In the genomic region with DNA sequence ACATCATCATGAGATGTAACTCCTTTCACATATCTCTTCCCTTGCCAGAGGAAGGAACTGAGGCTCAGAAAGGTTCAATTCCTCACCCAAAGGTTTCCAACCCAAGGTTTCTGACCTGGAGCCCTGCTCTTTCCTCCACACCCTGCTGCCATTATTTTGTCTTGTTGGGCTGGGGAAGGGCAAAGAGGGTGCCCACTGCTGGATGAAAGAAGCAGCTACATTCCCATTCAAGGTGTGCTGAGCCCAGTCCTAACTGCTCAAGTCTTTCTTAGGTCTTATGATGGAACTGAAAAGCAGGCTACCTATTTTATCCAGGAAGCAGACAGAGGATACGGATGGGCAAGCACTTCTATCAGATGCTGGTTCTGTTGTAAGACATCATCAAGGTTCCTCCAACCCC, we compare ENCODE assay signal across 30 cellular contexts.
DNase-seq lines count a peak whose midpoint lies in the region; ATAC-seq and TF ChIP-seq lines count a peak whose summit lies in the region.
"Had no signal": no experiment of that assay in that cellular context is flagged by ENCODE, and none has a peak within 500 bp of the region (broad histone marks: within the 10 kb centered on the region; RNA-seq: fewer than 3 reads in every experiment).

No MANE protein-coding gene starts in this region.

- H3K9me3 Mint-ChIP-seq in GM23338 = no peaks in the 10 kb centered on the region
- H3K9me3 Mint-ChIP-seq in activated naive CD4-positive, alpha-beta T cell treated with anti-CD3 and anti-CD28 coated beads for 36 hours = no peaks in the 10 kb centered on the region
- H3K9me3 Mint-ChIP-seq: activated naive CD8-positive, alpha-beta T cell treated with anti-CD3 and anti-CD28 coated beads, Interleukin-2, amount 10 ng/mL, durations not matched to agents 7 days and 5 days; stimulated activated effector memory CD8-positive, alpha-beta T cell treated with anti-CD3 and anti-CD28 coated beads, Interleukin-12 subunit alpha, Interleukin-12 subunit beta, amount 100 ng/mL, for 72 hours had no signal

- POLR2A ChIA-PET in Panc1 (lab: Charles Lee) = no interaction called here

- H3K36me3 Mint-ChIP-seq in GM23338 (ENCODE audit: low read depth) = no peaks in the 10 kb centered on the region
- H3K36me3 Mint-ChIP-seq in activated naive CD4-positive, alpha-beta T cell treated with anti-CD3 and anti-CD28 coated beads for 36 hours (ENCODE audit: low read depth) = no peaks in the 10 kb centered on the region
- H3K36me3 Mint-ChIP-seq: activated naive CD8-positive, alpha-beta T cell treated with anti-CD3 and anti-CD28 coated beads, Interleukin-2, amount 10 ng/mL, durations not matched to agents 7 days and 5 days; stimulated activated effector memory CD8-positive, alpha-beta T cell treated with anti-CD3 and anti-CD28 coated beads, Interleukin-12 subunit alpha, Interleukin-12 subunit beta, amount 100 ng/mL, for 72 hours had no signal

- WGBS in gastroesophageal sphincter (ENCODE audit: low coverage in 1 of 2), 2 donors = 100% methylated on average over 1 of the region's 1 CpG; no CpG with 5 or more reads in 1 of the 2 donors

- H4K20me1 ChIP-seq in GM23338 (replicated peaks; ENCODE audit: insufficient read depth) = no peaks in the 10 kb centered on the region

- no peaks in the 10 kb centered on the region for H3K36me3 ChIP-seq in ACC112 (ENCODE audit: insufficient read depth, low read length)
- no peaks in the 10 kb centered on the region for H3K36me3 ChIP-seq in GM23338 (ENCODE audit: insufficient read depth)
- H3K36me3 ChIP-seq in Panc1 (ENCODE audit: control insufficient read depth, insufficient read depth, low read length) = no peaks in the 10 kb centered on the region
- H3K36me3 ChIP-seq in gastroesophageal sphincter = peaks cover 0 to 8% of the 10 kb centered on the region in 2 donors
- H3K36me3 ChIP-seq: BE2C, MG63 had no signal

- H3F3A ChIP-seq in GM23338 (replicated peaks; ENCODE audit: low read depth) = no peaks in the 10 kb centered on the region

- H3K9me3 ChIP-seq in Panc1 (ENCODE audit: control insufficient read depth, insufficient read depth, low read depth, low read length) (no peaks in the 10 kb centered on the region), gastroesophageal sphincter (no peaks in the 10 kb centered on the region)
- H3K9me3 ChIP-seq: A549, BE2C, left ventricle myocardium inferior, MG63 had no signal

- intact Hi-C loops in Panc1 (cut with micrococcal nuclease; ENCODE audit: unreplicated experiment) = no loop called here
- intact Hi-C loops in activated naive CD4-positive, alpha-beta T cell treated with anti-CD3 and anti-CD28 coated beads for 36 hours (cut with micrococcal nuclease) = no loop called here

- H2AFZ ChIP-seq in ACC112 (ENCODE audit: low read length, unreplicated experiment) (peak overlapping the region; percentile 1), GM23338 (no peak overlapping the region)
- H2AFZ ChIP-seq: PC-9 had no signal

- no peaks in the 10 kb centered on the region for H3K27me3 ChIP-seq in ACC112 (ENCODE audit: insufficient read depth, low read length)
- no peaks in the 10 kb centered on the region for H3K27me3 ChIP-seq in GM23338 (ENCODE audit: insufficient read depth)
- 0 out of 2 replicates have a peak, but pooled peaks cover 2% of the 10 kb centered on the region for H3K27me3 ChIP-seq in Panc1 (ENCODE audit: control insufficient read depth, insufficient read depth, low read length)
- no peaks in the 10 kb centered on the region for H3K27me3 ChIP-seq in gastroesophageal sphincter
- H3K27me3 ChIP-seq: BE2C, MG63 had no signal

- H3K27me3 Mint-ChIP-seq in GM23338 (ENCODE audit: insufficient read depth, low read depth, poor library complexity) = peaks cover 4% of the 10 kb centered on the region
- H3K27me3 Mint-ChIP-seq in activated naive CD4-positive, alpha-beta T cell treated with anti-CD3 and anti-CD28 coated beads for 36 hours (ENCODE audit: low read depth) = peaks cover 2% of the 10 kb centered on the region
- H3K27me3 Mint-ChIP-seq: progenitor cell of endocrine pancreas had no signal

- peaks cover 3% of the 10 kb centered on the region; the same call in 2 of the 3 replicates for H3K4me1 Mint-ChIP-seq in GM23338
- no peaks in the 10 kb centered on the region for H3K4me1 Mint-ChIP-seq in activated naive CD4-positive, alpha-beta T cell treated with anti-CD3 and anti-CD28 coated beads for 36 hours (ENCODE audit: low read depth)
- H3K4me1 Mint-ChIP-seq: activated CD4-positive, alpha-beta T cell treated with anti-CD3 and anti-CD28 coated beads for 36 hours; activated naive CD8-positive, alpha-beta T cell treated with anti-CD3 and anti-CD28 coated beads, Interleukin-2, amount 10 ng/mL, durations not matched to agents 7 days and 5 days; stimulated activated effector memory CD8-positive, alpha-beta T cell treated with anti-CD3 and anti-CD28 coated beads, Interleukin-12 subunit alpha, Interleukin-12 subunit beta, amount 100 ng/mL, for 72 hours had no signal

- peak; percentile 47 to 58; a peak in 3 of 4 replicates for TF ChIP-seq CTCF in GM23338 (conservative IDR thresholded peaks at IDR 0.05; ENCODE audit: low read depth in 2 of 2)
- TF ChIP-seq CTCF in Panc1 (IDR thresholded peaks at IDR 0.05) = 0 out of 2 replicates have a peak, but pooled peaks have one; percentile 7
- TF ChIP-seq CTCF in coronary artery (IDR thresholded peaks at IDR 0.05) = no peak
- no peak for TF ChIP-seq CTCF in gastroesophageal sphincter (IDR thresholded peaks at IDR 0.05)

- H3K27ac Mint-ChIP-seq in GM23338 = no peak overlapping the region
- H3K27ac Mint-ChIP-seq in activated naive CD4-positive, alpha-beta T cell treated with anti-CD3 and anti-CD28 coated beads for 36 hours = no peak overlapping the region
- H3K27ac Mint-ChIP-seq: activated CD4-positive, alpha-beta T cell treated with anti-CD3 and anti-CD28 coated beads for 36 hours; activated CD8-positive, alpha-beta T cell treated with anti-CD3 and anti-CD28 coated beads, Interleukin-2, amount 10 ng/mL, durations not matched to agents 7 days and 5 days; activated naive CD8-positive, alpha-beta T cell treated with anti-CD3 and anti-CD28 coated beads, Interleukin-2, amount 10 ng/mL, durations not matched to agents 7 days and 5 days; progenitor cell of endocrine pancreas; stimulated activated effector memory CD8-positive, alpha-beta T cell treated with anti-CD3 and anti-CD28 coated beads, Interleukin-12 subunit alpha, Interleukin-12 subunit beta, amount 100 ng/mL, for 72 hours had no signal

- no peak overlapping the region for H3K4me3 Mint-ChIP-seq in GM23338
- no peak overlapping the region for H3K4me3 Mint-ChIP-seq in activated naive CD4-positive, alpha-beta T cell treated with anti-CD3 and anti-CD28 coated beads for 36 hours
- H3K4me3 Mint-ChIP-seq: activated CD4-positive, alpha-beta T cell treated with anti-CD3 and anti-CD28 coated beads for 36 hours; activated CD8-positive, alpha-beta T cell treated with anti-CD3 and anti-CD28 coated beads, Interleukin-2, amount 10 ng/mL, durations not matched to agents 7 days and 5 days; activated naive CD8-positive, alpha-beta T cell treated with anti-CD3 and anti-CD28 coated beads, Interleukin-2, amount 10 ng/mL, durations not matched to agents 7 days and 5 days; stimulated activated effector memory CD8-positive, alpha-beta T cell treated with anti-CD3 and anti-CD28 coated beads, Interleukin-12 subunit alpha, Interleukin-12 subunit beta, amount 100 ng/mL, for 72 hours had no signal

- DNase-seq in GM23338 (ENCODE audit: low spot score) (peak; percentile 38), Panc1 (ENCODE audit: low read depth, low spot score) (no peak), iPS-NIHi7 (ENCODE audit: extremely low spot score) (peak; percentile 34), coronary artery (ENCODE audit: low spot score) (no peak)
- DNase-seq in activated naive CD4-positive, alpha-beta T cell treated with anti-CD3 and anti-CD28 coated beads for 36 hours = no peak
- no peak for DNase-seq in stimulated activated CD4-positive, alpha-beta T cell treated with anti-CD3 and anti-CD28 coated beads, Interleukin-2, amount 100 ng/mL, for 24 hours
- DNase-seq: activated CD4-positive, alpha-beta T cell treated with anti-CD3 and anti-CD28 coated beads for 36 hours; activated CD8-positive, alpha-beta T cell treated with anti-CD3 and anti-CD28 coated beads, Interleukin-2, amount 10 ng/mL, durations not matched to agents 7 days and 5 days; activated effector memory CD4-positive, alpha-beta T cell treated with Interleukin-2 at 50 U/mL for 16 hours; activated naive CD8-positive, alpha-beta T cell treated with anti-CD3 and anti-CD28 coated beads, Interleukin-2, amount 10 ng/mL, durations not matched to agents 7 days and 5 days; activated T-cell treated with anti-CD3 and anti-CD28 coated beads for 4 hours; BE2C; central memory CD4-positive, alpha-beta T cell; dermis blood vessel endothelial cell; DMS79; GF-D8; islet precursor cell; left ventricle myocardium inferior; MG63; NCI-H1436; PC-9; Right ventricle myocardium superior; stimulated activated CD4-positive, alpha-beta T cell treated with anti-CD3 and anti-CD28 coated beads, Interleukin-12 subunit alpha, Interleukin-12 subunit beta, amount 100 ng/mL, for 4 hours; stimulated activated CD4-positive, alpha-beta T cell treated with anti-CD3 and anti-CD28 coated beads, Interleukin-4, amount 100 ng/mL, for 24 hours had no signal

- CTCF ChIA-PET in Panc1 (lab: Charles Lee) = no interaction called here
- CTCF ChIA-PET in activated naive CD4-positive, alpha-beta T cell treated with anti-CD3 and anti-CD28 coated beads for 36 hours (lab: Charles Lee) = no interaction called here

- 0 out of 2 replicates have a peak, but pooled peaks cover 3% of the 10 kb centered on the region for H3K9me2 ChIP-seq in GM23338 (ENCODE audit: insufficient read depth)

- ATAC-seq in GM23338 (peak; percentile 38; the same call in 2 of the 3 replicates), Panc1 (no peak), gastroesophageal sphincter (no peak)
- ATAC-seq: activated CD4-positive, alpha-beta T cell treated with anti-CD3 and anti-CD28 coated beads for 36 hours; activated CD8-positive, alpha-beta T cell treated with anti-CD3 and anti-CD28 coated beads, Interleukin-2, amount 10 ng/mL, durations not matched to agents 7 days and 5 days; sciatic nerve; stimulated activated effector memory CD8-positive, alpha-beta T cell treated with anti-CD3 and anti-CD28 coated beads, Interleukin-12 subunit alpha, Interleukin-12 subunit beta, amount 100 ng/mL, for 72 hours had no signal

- H3K4me3 ChIP-seq in ACC112 (ENCODE audit: low read depth, low read length) = no peak overlapping the region
- no peak overlapping the region for H3K4me3 ChIP-seq in GM23338
- no peak overlapping the region for H3K4me3 ChIP-seq in Panc1 (ENCODE audit: low read depth in 2 of 2, low read length in 2 of 2)
- no peak overlapping the region for H3K4me3 ChIP-seq in coronary artery
- no peak overlapping the region for H3K4me3 ChIP-seq in gastroesophageal sphincter
- H3K4me3 ChIP-seq: A549, left ventricle myocardium inferior, MG63, PC-9 had no signal

- no peak for TF ChIP-seq POLR2A in gastroesophageal sphincter (IDR thresholded peaks at IDR 0.05)

- BruUV-seq in Panc1 (replicated peaks; lab: Mats Ljungman, UMichigan) = no TSS peak

- H3K4me1 ChIP-seq in ACC112 (ENCODE audit: control insufficient read depth, insufficient read depth, low read length, unreplicated experiment) (peaks cover 48% of the 10 kb centered on the region), GM23338 (ENCODE audit: insufficient read depth) (no peaks in the 10 kb centered on the region), Panc1 (ENCODE audit: control insufficient read depth, insufficient read depth, low read length) (peaks cover 2% of the 10 kb centered on the region; the same call in 1 of the 2 replicates), gastroesophageal sphincter (peaks cover 0 to 58% (median 0%) of the 10 kb centered on the region in 3 donors)
- H3K4me1 ChIP-seq: BE2C had no signal

- H3K27ac ChIP-seq in ACC112 (ENCODE audit: low read depth, low read length) (peak overlapping the region; percentile 71), GM23338 (ENCODE audit: low read depth) (no peak overlapping the region), Panc1 (ENCODE audit: low read length) (no peak overlapping the region), coronary artery (no peak overlapping the region), gastroesophageal sphincter (no peak overlapping the region)
- H3K27ac ChIP-seq: A549, left ventricle myocardium inferior, PC-9 had no signal

- no peak overlapping the region for H3K4me2 ChIP-seq in GM23338
- H3K4me2 ChIP-seq: A549, PC-9 had no signal

- H3K79me2 ChIP-seq in ACC112 (ENCODE audit: control insufficient read depth, insufficient read depth, low read length, unreplicated experiment) = no peaks in the 10 kb centered on the region
- no peaks in the 10 kb centered on the region for H3K79me2 ChIP-seq in GM23338 (replicated peaks; ENCODE audit: insufficient read depth)

- TF ChIP-seq EP300 in gastroesophageal sphincter (IDR thresholded peaks at IDR 0.05) = no peak

- in situ Hi-C loops in Panc1 (cut with HindIII; ENCODE audit: low pct_unique_long_range_greater_than_20kb, low sequenced_read_pairs) = no loop called here

Comparison
In these comparisons a context has a peak if more than half of its experiments do, and no peak if none do; other contexts are left out.
1. DNase-seq: peak in GM23338 (single experiment) and iPS-NIHi7 (single experiment); none in Panc1 (single experiment), coronary artery (single experiment), activated naive CD4-positive, alpha-beta T cell treated with anti-CD3 and anti-CD28 coated beads for 36 hours (single experiment) and stimulated activated CD4-positive, alpha-beta T cell treated with anti-CD3 and anti-CD28 coated beads, Interleukin-2, amount 100 ng/mL, for 24 hours (0 of 2).
2. CTCF ChIP-seq: peak in GM23338 (2 of 2) and Panc1 (single experiment); none in coronary artery (single experiment) and gastroesophageal sphincter (0 of 4).